Comparison of ENCODE assay signal across 7 cellular contexts in the genomic region with DNA sequence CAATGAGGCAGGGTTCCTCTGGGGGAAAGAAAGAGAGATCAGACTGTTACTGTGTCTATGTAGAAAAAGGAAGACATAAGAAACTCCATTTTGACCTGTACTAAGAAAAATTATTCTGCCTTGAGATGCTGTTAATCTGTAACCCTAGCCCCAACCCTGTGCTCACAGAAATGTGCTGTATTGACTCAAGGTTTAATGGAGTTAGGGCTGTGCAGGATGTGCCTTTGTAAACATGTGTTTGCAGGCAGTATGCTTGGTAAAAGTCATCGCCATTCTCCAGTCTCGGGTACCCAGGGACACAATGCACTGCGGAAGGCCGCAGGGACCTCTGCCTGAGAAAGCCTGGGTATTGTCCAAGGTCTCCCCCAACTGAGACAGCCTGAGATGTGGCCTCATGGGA. TPM values are rescaled to one million over a fixed set of nuclear protein-coding genes. Genes with fewer than 3 reads are reported as not detected.
DNase-seq lines count a peak whose midpoint lies in the region; ATAC-seq and TF ChIP-seq lines count a peak whose summit lies in the region.
"Not testable (repeated sequence)": the region's sequence is repeated elsewhere in the genome, so short reads cannot be mapped to it uniquely, and the experiment has no call there.

No MANE protein-coding gene starts in this region.

- not testable (repeated sequence) for H3K9me3 Mint-ChIP-seq in Caco-2 (ENCODE audit: unreplicated experiment); IgD-negative memory B cell; activated naive CD4-positive, alpha-beta T cell treated with anti-CD3 and anti-CD28 coated beads, Interleukin-2, amount 10 ng/mL, durations not matched to agents 7 days and 5 days; naive thymus-derived CD4-positive, alpha-beta T cell; stimulated activated memory B cell treated with anti-CD40 and anti-IgM and Interleukin-4, amounts not matched to agents 10 μg/mL and 1 μg/mL and 100 μg/mL, for 72 hours

- not testable (repeated sequence) for DNase-seq in Caco-2; activated naive CD4-positive, alpha-beta T cell treated with anti-CD3 and anti-CD28 coated beads, Interleukin-2, amount 10 ng/mL, durations not matched to agents 7 days and 5 days; naive thymus-derived CD4-positive, alpha-beta T cell

- CTCF ChIA-PET in Caco-2 (lab: Charles Lee); activated naive CD4-positive, alpha-beta T cell treated with anti-CD3 and anti-CD28 coated beads, Interleukin-2, amount 10 ng/mL, durations not matched to agents 7 days and 5 days (lab: Charles Lee); naive thymus-derived CD4-positive, alpha-beta T cell (lab: Charles Lee): not testable (repeated sequence)

- intact Hi-C loops in Caco-2 (cut with micrococcal nuclease; ENCODE audit: unreplicated experiment); naive thymus-derived CD4-positive, alpha-beta T cell (cut with micrococcal nuclease): not testable (repeated sequence)

- ATAC-seq in naive thymus-derived CD4-positive, alpha-beta T cell; stimulated activated memory B cell treated with anti-CD40 and anti-IgM and Interleukin-4, amounts not matched to agents 10 μg/mL and 1 μg/mL and 100 μg/mL, for 72 hours: not testable (repeated sequence)

- H3K9ac ChIP-seq in endocrine pancreas (ENCODE audit: control insufficient read depth, insufficient read depth, low read length) = peak overlapping the region; percentile 21

- peak overlapping the region; percentile 97 for H3K27ac ChIP-seq in VCaP
- H3K27ac ChIP-seq in naive thymus-derived CD4-positive, alpha-beta T cell (ENCODE audit: low read depth, low read length) = not testable (repeated sequence)

- not testable (repeated sequence) for H3K27me3 ChIP-seq in Caco-2 (replicated peaks; ENCODE audit: control insufficient read depth, insufficient read depth, low read length); endocrine pancreas (ENCODE audit: control insufficient read depth, insufficient read depth, low read length); naive thymus-derived CD4-positive, alpha-beta T cell (ENCODE audit: control insufficient read depth in 2 of 2, insufficient read depth in 2 of 2, low read length in 2 of 2)

- POLR2A ChIA-PET in Caco-2 (lab: Charles Lee); naive thymus-derived CD4-positive, alpha-beta T cell (lab: Charles Lee): not testable (repeated sequence)

- H3K4me3 ChIP-seq in Caco-2 (ENCODE audit: low read depth, low read length); naive thymus-derived CD4-positive, alpha-beta T cell (ENCODE audit: low read length): not testable (repeated sequence)
- H3K4me3 ChIP-seq in endocrine pancreas (ENCODE audit: control insufficient read depth, insufficient read depth, low read length) = peak overlapping the region; percentile 25

- H3K27me3 Mint-ChIP-seq in Caco-2 (ENCODE audit: insufficient read depth, unreplicated experiment); IgD-negative memory B cell; activated naive CD4-positive, alpha-beta T cell treated with anti-CD3 and anti-CD28 coated beads, Interleukin-2, amount 10 ng/mL, durations not matched to agents 7 days and 5 days; naive thymus-derived CD4-positive, alpha-beta T cell; stimulated activated memory B cell treated with anti-CD40 and anti-IgM and Interleukin-4, amounts not matched to agents 10 μg/mL and 1 μg/mL and 100 μg/mL, for 72 hours: not testable (repeated sequence)

- peak overlapping the region; percentile 69 for H3K27ac Mint-ChIP-seq in Caco-2 (ENCODE audit: unreplicated experiment)
- peak overlapping the region in 2 of 3 donors; percentile 47 to 88 for H3K27ac Mint-ChIP-seq in IgD-negative memory B cell
- H3K27ac Mint-ChIP-seq in activated naive CD4-positive, alpha-beta T cell treated with anti-CD3 and anti-CD28 coated beads, Interleukin-2, amount 10 ng/mL, durations not matched to agents 7 days and 5 days = peak overlapping the region; percentile 37
- peak overlapping the region in 7 of 9 donors; percentile 10 to 72 (median 41) for H3K27ac Mint-ChIP-seq in naive thymus-derived CD4-positive, alpha-beta T cell
- peak overlapping the region; percentile 38 for H3K27ac Mint-ChIP-seq in stimulated activated memory B cell treated with anti-CD40 and anti-IgM and Interleukin-4, amounts not matched to agents 10 μg/mL and 1 μg/mL and 100 μg/mL, for 72 hours

- TF ChIP-seq CTCF in Caco-2 (IDR thresholded peaks at IDR 0.05; ENCODE audit: insufficient read depth in 1 of 2, low read depth in 1 of 2, low read length in 1 of 2, severe bottlenecking in 1 of 2, unreplicated experiment in 1 of 2); VCaP (conservative IDR thresholded peaks at IDR 0.05): not testable (repeated sequence)

- peak overlapping the region; percentile 54 for H3K4me3 Mint-ChIP-seq in Caco-2 (ENCODE audit: unreplicated experiment)
- H3K4me3 Mint-ChIP-seq in IgD-negative memory B cell = peak overlapping the region in 1 of 4 donors; percentile 82
- not testable (repeated sequence) for H3K4me3 Mint-ChIP-seq in activated naive CD4-positive, alpha-beta T cell treated with anti-CD3 and anti-CD28 coated beads, Interleukin-2, amount 10 ng/mL, durations not matched to agents 7 days and 5 days; naive thymus-derived CD4-positive, alpha-beta T cell; stimulated activated memory B cell treated with anti-CD40 and anti-IgM and Interleukin-4, amounts not matched to agents 10 μg/mL and 1 μg/mL and 100 μg/mL, for 72 hours

- H3K36me3 Mint-ChIP-seq in Caco-2 (ENCODE audit: insufficient read depth, unreplicated experiment) = peaks cover 82% of the 10 kb centered on the region
- H3K36me3 Mint-ChIP-seq in IgD-negative memory B cell = not testable (repeated sequence)
- H3K36me3 Mint-ChIP-seq in activated naive CD4-positive, alpha-beta T cell treated with anti-CD3 and anti-CD28 coated beads, Interleukin-2, amount 10 ng/mL, durations not matched to agents 7 days and 5 days = peaks cover 58% of the 10 kb centered on the region
- H3K36me3 Mint-ChIP-seq in naive thymus-derived CD4-positive, alpha-beta T cell = peaks cover 20 to 50% (median 45%) of the 10 kb centered on the region in 5 donors
- peaks cover 25% of the 10 kb centered on the region for H3K36me3 Mint-ChIP-seq in stimulated activated memory B cell treated with anti-CD40 and anti-IgM and Interleukin-4, amounts not matched to agents 10 μg/mL and 1 μg/mL and 100 μg/mL, for 72 hours

- not testable (repeated sequence) for H3K36me3 ChIP-seq in Caco-2 (ENCODE audit: control insufficient read depth, insufficient read depth, low read length); endocrine pancreas (ENCODE audit: control insufficient read depth, insufficient read depth, low read length); naive thymus-derived CD4-positive, alpha-beta T cell (ENCODE audit: control insufficient read depth in 2 of 3, insufficient read depth in 3 of 3, low read length in 3 of 3)

- H3K4me1 ChIP-seq in Caco-2 = peaks cover 56% of the 10 kb centered on the region
- not testable (repeated sequence) for H3K4me1 ChIP-seq in endocrine pancreas (ENCODE audit: control insufficient read depth, insufficient read depth, low read length); naive thymus-derived CD4-positive, alpha-beta T cell (ENCODE audit: control insufficient read depth in 2 of 2, insufficient read depth in 2 of 2, low read length in 2 of 2)

- not testable (repeated sequence) for BruUV-seq in Caco-2 (replicated peaks; lab: Mats Ljungman, UMichigan)

- peaks cover 50% of the 10 kb centered on the region for H3K4me1 Mint-ChIP-seq in Caco-2 (ENCODE audit: low read depth, unreplicated experiment)
- H3K4me1 Mint-ChIP-seq in IgD-negative memory B cell = peaks cover 31 to 44% (median 39%) of the 10 kb centered on the region in 3 donors
- H3K4me1 Mint-ChIP-seq in activated naive CD4-positive, alpha-beta T cell treated with anti-CD3 and anti-CD28 coated beads, Interleukin-2, amount 10 ng/mL, durations not matched to agents 7 days and 5 days = peaks cover 47% of the 10 kb centered on the region
- peaks cover 37 to 66% (median 55%) of the 10 kb centered on the region in 7 donors for H3K4me1 Mint-ChIP-seq in naive thymus-derived CD4-positive, alpha-beta T cell
- peaks cover 52% of the 10 kb centered on the region for H3K4me1 Mint-ChIP-seq in stimulated activated memory B cell treated with anti-CD40 and anti-IgM and Interleukin-4, amounts not matched to agents 10 μg/mL and 1 μg/mL and 100 μg/mL, for 72 hours

- not testable (repeated sequence) for H3K9me3 ChIP-seq in Caco-2; endocrine pancreas (ENCODE audit: control insufficient read depth, low read length); naive thymus-derived CD4-positive, alpha-beta T cell (ENCODE audit: control insufficient read depth in 2 of 3, low read length in 3 of 3)

RNA-seq across cellular contexts. Expression of a gene that starts 6.5 kb away (rescaled TPM):
- total RNA-seq in Caco-2 (2022) = 32.5 and 35.4 TPM in 2 replicates
- 3.2 TPM for polyA plus RNA-seq in IgD-negative memory B cell
- total RNA-seq in naive thymus-derived CD4-positive, alpha-beta T cell = 10 to 100 TPM; 18.9 to 32.3 (median 24.0) TPM
- polyA plus RNA-seq in naive thymus-derived CD4-positive, alpha-beta T cell = 1 to 10 TPM; 1.7 to 2.9 TPM

RNA-seq across cellular contexts. Expression of a gene that starts 8.9 kb away (rescaled TPM):
- 38.6 and 48.2 TPM in 2 replicates for total RNA-seq in Caco-2 (2022)
- 6.8 TPM for polyA plus RNA-seq in IgD-negative memory B cell
- total RNA-seq in naive thymus-derived CD4-positive, alpha-beta T cell = 10 to 100 TPM; 10.6 to 21.9 (median 16.3) TPM
- polyA plus RNA-seq in naive thymus-derived CD4-positive, alpha-beta T cell = 10 to 100 TPM; 10.9 to 16.5 TPM

RNA-seq across cellular contexts. Expression of a gene that starts 26.1 kb away (rescaled TPM):
- 70.5 and 78.0 TPM in 2 replicates for total RNA-seq in Caco-2 (2022)
- polyA plus RNA-seq in IgD-negative memory B cell = 10.5 TPM
- 10 to 100 TPM; 46.9 to 65.1 (median 48.8) TPM for total RNA-seq in naive thymus-derived CD4-positive, alpha-beta T cell
- polyA plus RNA-seq in naive thymus-derived CD4-positive, alpha-beta T cell = 1 to 10 TPM; 4.2 to 6.4 TPM

RNA-seq across cellular contexts. Expression of a gene that starts 54.1 kb away (rescaled TPM):
- total RNA-seq in Caco-2 (2022) = 6.2 and 9.1 TPM in 2 replicates
- 19.5 TPM for polyA plus RNA-seq in IgD-negative memory B cell
- total RNA-seq in naive thymus-derived CD4-positive, alpha-beta T cell = 10 to 100 TPM; 16.4 to 47.5 (median 42.6) TPM
- 10 to 100 TPM; 25.5 to 31.8 TPM for polyA plus RNA-seq in naive thymus-derived CD4-positive, alpha-beta T cell
